Comparison of ENCODE assay signal across 16 cellular contexts in the genomic region with DNA sequence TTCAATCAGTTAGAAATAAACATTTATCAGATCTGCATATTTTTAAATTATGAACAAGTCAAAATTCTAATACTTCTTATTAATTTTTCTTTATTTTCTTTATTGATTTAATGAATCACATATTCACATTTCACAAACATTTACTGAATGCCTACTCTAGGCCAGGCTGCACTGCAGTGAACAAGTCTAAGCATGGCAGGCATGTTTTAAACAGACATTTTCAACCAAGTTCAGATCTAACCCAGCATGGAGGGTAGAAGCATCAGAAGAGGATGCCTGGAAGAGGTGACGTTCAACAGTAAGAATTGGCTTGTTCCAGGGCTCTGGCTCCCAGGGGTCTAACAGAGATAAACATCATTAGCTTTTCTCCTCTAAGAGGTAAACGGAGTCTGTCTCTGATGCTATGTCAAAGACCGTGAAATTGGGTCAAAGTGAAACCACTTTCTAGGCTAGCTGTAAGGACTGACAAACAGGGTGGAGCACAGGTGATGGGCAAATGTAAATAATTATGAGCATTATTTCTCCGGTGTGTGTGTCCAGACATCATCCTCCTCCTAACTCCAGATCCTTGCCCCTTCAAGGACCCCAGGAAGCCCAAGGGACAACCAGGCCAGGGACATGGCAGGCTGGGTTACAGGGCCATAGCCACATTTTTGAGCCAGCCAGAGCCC. TPM values are rescaled to one million over a fixed set of nuclear protein-coding genes. Genes with fewer than 3 reads are reported as not detected.
A peak's percentile ranks its signal among the peaks of the same experiment; 100 is the strongest.
DNase-seq lines count a peak whose midpoint lies in the region; ATAC-seq and TF ChIP-seq lines count a peak whose summit lies in the region.
"Had no signal": no experiment of that assay in that cellular context is flagged by ENCODE, and none has a peak within 500 bp of the region (broad histone marks: within the 10 kb centered on the region; RNA-seq: fewer than 3 reads in every experiment).

No MANE protein-coding gene starts in this region.

- TF ChIP-seq CTCF in OCI-LY3 (IDR thresholded peaks at IDR 0.05; ENCODE audit: low read depth, low read length): no peak

- no peaks in the 10 kb centered on the region for H3K27me3 Mint-ChIP-seq in CD8-positive, alpha-beta memory T cell
- H3K27me3 Mint-ChIP-seq in activated T-helper 17 cell treated with anti-CD3 and anti-CD28 coated beads, Interleukin-2, amount 50 U/mL, for 72 hours: no peaks in the 10 kb centered on the region
- H3K27me3 Mint-ChIP-seq in naive thymus-derived CD8-positive, alpha-beta T cell: no peaks in the 10 kb centered on the region

- no peaks in the 10 kb centered on the region for H4K20me1 ChIP-seq in OCI-LY3 (ENCODE audit: insufficient read depth, low read length)

- H3K4me3 ChIP-seq in CD8-positive, alpha-beta memory T cell (ENCODE audit: low read length): peak overlapping the region; percentile 30
- no peak overlapping the region for H3K4me3 ChIP-seq in OCI-LY3 (ENCODE audit: low read length)
- H3K4me3 ChIP-seq: left lung had no signal

- POLR2A ChIA-PET in CD8-positive, alpha-beta memory T cell (lab: Charles Lee): interaction anchor here (0.5 to 1.2 kb wide), 4 partner anchors 48 to 107 kb away, joined by 3 to 4 read pairs (median 4); no protein-coding TSS in a partner anchor
- POLR2A ChIA-PET in naive thymus-derived CD8-positive, alpha-beta T cell (lab: Charles Lee): interaction anchor here (1.5 to 13.6 kb wide), 4 partner anchors 36 to 112 kb away, joined by 3 to 248 read pairs (median 6); a partner anchor contains a TSS

- DNase-seq in CD8-positive, alpha-beta memory T cell: peak in 2 of 5 donors; percentile 27 to 38
- DNase-seq in naive thymus-derived CD8-positive, alpha-beta T cell: peak in 1 of 10 donors; percentile 28
- no peak for DNase-seq in NCI-H1417 treated with DMSO at 0.1 percent for 48 hours (lab: John Stamatoyannopoulos, UW)
- DNase-seq in NCI-H69 (lab: John Stamatoyannopoulos, UW): no peak
- no peak for DNase-seq in anterior cingulate cortex (lab: John Stamatoyannopoulos, UW)
- DNase-seq: BE2C, DMS53, foreskin fibroblast, left lung, NCI-H1694, NCI-H446, SHP77 treated with DMSO at 0.1 percent for 48 hours, T1000 had no signal

- peak overlapping the region; percentile 96 to 100 (median 98) for H3K27ac Mint-ChIP-seq in CD8-positive, alpha-beta memory T cell
- peak overlapping the region; percentile 92 for H3K27ac Mint-ChIP-seq in activated T-helper 17 cell treated with anti-CD3 and anti-CD28 coated beads, Interleukin-2, amount 50 U/mL, for 72 hours
- peak overlapping the region; percentile 93 to 98 (median 96) for H3K27ac Mint-ChIP-seq in naive thymus-derived CD8-positive, alpha-beta T cell

- peak overlapping the region; percentile 85 to 98 (median 89) for H3K4me3 Mint-ChIP-seq in CD8-positive, alpha-beta memory T cell
- peak overlapping the region; percentile 93 for H3K4me3 Mint-ChIP-seq in activated T-helper 17 cell treated with anti-CD3 and anti-CD28 coated beads, Interleukin-2, amount 50 U/mL, for 72 hours
- peak overlapping the region; percentile 69 to 90 (median 88) for H3K4me3 Mint-ChIP-seq in naive thymus-derived CD8-positive, alpha-beta T cell

- 0 out of 2 replicates have a peak overlapping the region, but pooled peaks have one; percentile 4 for H3K4me2 ChIP-seq in OCI-LY3 (ENCODE audit: low read length)

- ATAC-seq in activated T-helper 17 cell treated with anti-CD3 and anti-CD28 coated beads, Interleukin-2, amount 50 U/mL, for 72 hours (replicated peaks): peak; percentile 57
- ATAC-seq in naive thymus-derived CD8-positive, alpha-beta T cell: peak in 1 of 2 donors; percentile 8
- ATAC-seq in HG03354 (IDR thresholded peaks at IDR 0.05; ENCODE audit: poor library complexity, severe bottlenecking, unreplicated experiment): no peak
- ATAC-seq: left lung had no signal

- H3K9ac ChIP-seq in OCI-LY3 (ENCODE audit: low read length): no peak overlapping the region

- no peaks in the 10 kb centered on the region for H3K9me3 ChIP-seq in CD8-positive, alpha-beta memory T cell (ENCODE audit: low read length)
- no peaks in the 10 kb centered on the region for H3K9me3 ChIP-seq in OCI-LY3 (ENCODE audit: insufficient read depth, low read length)
- H3K9me3 ChIP-seq: BE2C, left lung had no signal

- CTCF ChIA-PET in CD8-positive, alpha-beta memory T cell (lab: Charles Lee): interaction anchor here (1.6 to 4.9 kb wide), 3 partner anchors 10 to 72 kb away, joined by 3 to 25 read pairs (median 17); a partner anchor contains a TSS

- peaks cover 19 to 66% (median 26%) of the 10 kb centered on the region in 3 donors for H3K36me3 Mint-ChIP-seq in CD8-positive, alpha-beta memory T cell
- peaks cover 60% of the 10 kb centered on the region for H3K36me3 Mint-ChIP-seq in activated T-helper 17 cell treated with anti-CD3 and anti-CD28 coated beads, Interleukin-2, amount 50 U/mL, for 72 hours (ENCODE audit: low read depth)
- peaks cover 14 to 50% (median 46%) of the 10 kb centered on the region in 3 donors for H3K36me3 Mint-ChIP-seq in naive thymus-derived CD8-positive, alpha-beta T cell

- peaks cover 0 to 5% (median 0%) of the 10 kb centered on the region in 5 donors for H3K9me3 Mint-ChIP-seq in CD8-positive, alpha-beta memory T cell
- H3K9me3 Mint-ChIP-seq in activated T-helper 17 cell treated with anti-CD3 and anti-CD28 coated beads, Interleukin-2, amount 50 U/mL, for 72 hours: no peaks in the 10 kb centered on the region
- no peaks in the 10 kb centered on the region for H3K9me3 Mint-ChIP-seq in naive thymus-derived CD8-positive, alpha-beta T cell

- H3K27me3 ChIP-seq in CD8-positive, alpha-beta memory T cell (ENCODE audit: insufficient read depth, low read length, poor library complexity, severe bottlenecking): no peaks in the 10 kb centered on the region
- H3K27me3 ChIP-seq in OCI-LY3 (ENCODE audit: low read depth, low read length): no peaks in the 10 kb centered on the region
- H3K27me3 ChIP-seq: BE2C, left lung had no signal

- peak overlapping the region; percentile 35 for H3K27ac ChIP-seq in CD8-positive, alpha-beta memory T cell (ENCODE audit: low read depth, low read length)
- no peak overlapping the region for H3K27ac ChIP-seq in OCI-LY3 (ENCODE audit: low read length)
- H3K27ac ChIP-seq: left lung had no signal

- no peak overlapping the region for H2AFZ ChIP-seq in OCI-LY3 (ENCODE audit: low read depth, low read length)

- H3K4me1 ChIP-seq in CD8-positive, alpha-beta memory T cell (ENCODE audit: insufficient read depth, low read length): peaks cover 97% of the 10 kb centered on the region
- H3K4me1 ChIP-seq in OCI-LY3 (ENCODE audit: low read length): no peaks in the 10 kb centered on the region
- H3K4me1 ChIP-seq: BE2C had no signal

- no peaks in the 10 kb centered on the region for H3K79me2 ChIP-seq in OCI-LY3 (ENCODE audit: low read length)

- no peaks in the 10 kb centered on the region for H3K36me3 ChIP-seq in CD8-positive, alpha-beta memory T cell (ENCODE audit: insufficient read depth, low read length)
- H3K36me3 ChIP-seq in OCI-LY3 (replicated peaks; ENCODE audit: low read depth, low read length): no peaks in the 10 kb centered on the region
- H3K36me3 ChIP-seq: BE2C, left lung had no signal

- H3K4me1 Mint-ChIP-seq in CD8-positive, alpha-beta memory T cell: peaks cover 75 to 94% (median 92%) of the 10 kb centered on the region in 3 donors
- peaks cover 54% of the 10 kb centered on the region for H3K4me1 Mint-ChIP-seq in activated T-helper 17 cell treated with anti-CD3 and anti-CD28 coated beads, Interleukin-2, amount 50 U/mL, for 72 hours
- peaks cover 31 to 83% (median 72%) of the 10 kb centered on the region in 4 donors for H3K4me1 Mint-ChIP-seq in naive thymus-derived CD8-positive, alpha-beta T cell

RNA-seq across cellular contexts. Expression of a gene that starts 50.6 kb away (rescaled TPM):
- total RNA-seq in CD8-positive, alpha-beta memory T cell: 10 to 100 TPM; 41.8 to 42.4 TPM
- 53.1 TPM for polyA plus RNA-seq in CD8-positive, alpha-beta memory T cell
- total RNA-seq in activated T-helper 17 cell treated with anti-CD3 and anti-CD28 coated beads, Interleukin-2, amount 50 U/mL, for 72 hours: 10 to 100 TPM; 19.5 to 26.0 TPM
- total RNA-seq in naive thymus-derived CD8-positive, alpha-beta T cell: 10 to 100 TPM; 41.3 to 45.1 TPM
- polyA plus RNA-seq in naive thymus-derived CD8-positive, alpha-beta T cell: 10 to 100 TPM; 32.1 to 41.7 (median 36.3) TPM

RNA-seq across cellular contexts. Expression of a gene that starts 50.6 kb away (rescaled TPM):
- 10 to 100 TPM; 26.7 to 29.2 TPM for total RNA-seq in CD8-positive, alpha-beta memory T cell
- 31.2 TPM for polyA plus RNA-seq in CD8-positive, alpha-beta memory T cell
- 10 to 100 TPM; 22.9 to 25.2 TPM for total RNA-seq in activated T-helper 17 cell treated with anti-CD3 and anti-CD28 coated beads, Interleukin-2, amount 50 U/mL, for 72 hours
- total RNA-seq in naive thymus-derived CD8-positive, alpha-beta T cell: 10 to 100 TPM; 44.9 to 48.6 TPM
- 10 to 100 TPM; 29.8 to 43.8 (median 42.4) TPM for polyA plus RNA-seq in naive thymus-derived CD8-positive, alpha-beta T cell
